7 cellular contexts compared by ENCODE assay signal in the genomic region with DNA sequence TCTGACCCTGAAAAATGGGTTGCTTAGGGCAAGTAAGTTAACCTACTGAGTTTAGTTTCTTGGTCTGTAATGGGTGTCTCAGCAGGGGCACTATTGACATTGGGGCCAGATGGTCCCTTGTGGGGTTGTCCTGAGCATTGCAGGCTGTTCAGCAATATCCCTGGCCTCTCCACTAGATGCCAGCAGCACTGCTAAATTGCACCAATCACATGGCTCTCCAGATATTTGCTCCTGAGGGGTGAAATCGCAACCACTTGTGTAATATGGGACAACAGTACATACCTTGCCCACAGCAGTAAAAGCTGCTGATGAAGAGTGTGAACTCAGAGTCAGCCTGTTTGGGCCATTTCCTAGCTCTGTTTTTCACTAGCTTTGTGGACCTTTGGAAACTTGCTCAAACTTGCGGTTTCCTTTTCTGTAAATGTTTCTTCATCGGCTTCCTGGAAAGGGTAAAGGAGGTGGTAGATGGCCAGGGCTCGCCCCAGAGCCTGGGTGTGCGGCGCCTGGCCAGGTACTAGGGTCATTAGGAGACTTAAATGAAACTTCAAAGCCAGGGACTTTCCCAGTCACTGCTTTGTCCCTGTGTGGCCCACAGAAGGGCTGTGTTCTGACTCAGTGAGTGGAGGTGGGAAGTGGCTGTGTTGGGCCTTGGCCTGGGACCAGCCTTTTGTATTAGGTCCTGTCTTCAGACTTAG. TPM values are rescaled to one million over a fixed set of nuclear protein-coding genes. Genes with fewer than 3 reads are reported as not detected.
DNase-seq lines count a peak whose midpoint lies in the region; ATAC-seq and TF ChIP-seq lines count a peak whose summit lies in the region.

No MANE protein-coding gene starts in this region.

- H3K4me3 Mint-ChIP-seq in memory B cell (no peak overlapping the region), type B pancreatic cell (no peak overlapping the region)

- DNase-seq in G401 (ENCODE audit: low spot score) (peak; percentile 23), SW480 (ENCODE audit: low spot score) (peak; percentile 75), dermis microvascular lymphatic vessel endothelial cell (ENCODE audit: low read depth in 2 of 2) (peak; percentile 40 to 72), memory B cell (ENCODE audit: low spot score in 2 of 2) (no peak), type B pancreatic cell (ENCODE audit: extremely low spot score, unreplicated experiment) (no peak)

- H3K27ac Mint-ChIP-seq in memory B cell = peak overlapping the region; percentile 65
- peak overlapping the region; percentile 53 for H3K27ac Mint-ChIP-seq in type B pancreatic cell

- peak; percentile 57 for TF ChIP-seq CTCF in type B pancreatic cell (conservative IDR thresholded peaks at IDR 0.05)

- H3K36me3 Mint-ChIP-seq in memory B cell (peaks cover 56% of the 10 kb centered on the region), type B pancreatic cell (no peaks in the 10 kb centered on the region)

- H3K4me1 Mint-ChIP-seq in memory B cell = peaks cover 11% of the 10 kb centered on the region
- H3K4me1 Mint-ChIP-seq in type B pancreatic cell (ENCODE audit: unreplicated experiment) = no peaks in the 10 kb centered on the region

- H3K27me3 Mint-ChIP-seq in memory B cell = no peaks in the 10 kb centered on the region
- peaks cover 25% of the 10 kb centered on the region for H3K27me3 Mint-ChIP-seq in type B pancreatic cell

- in situ Hi-C loops in G401 (cut with HindIII; ENCODE audit: low sequenced_read_pairs) = no loop called here

- H3K9me3 Mint-ChIP-seq in memory B cell = no peaks in the 10 kb centered on the region
- no peaks in the 10 kb centered on the region for H3K9me3 Mint-ChIP-seq in type B pancreatic cell

- ATAC-seq in GM19455 (IDR thresholded peaks at IDR 0.05; ENCODE audit: unreplicated experiment) (peak; percentile 69), HG03521 (IDR thresholded peaks at IDR 0.05; ENCODE audit: unreplicated experiment) (peak; percentile 63), memory B cell (ENCODE audit: low read depth) (peak; percentile 57)

RNA-seq across cellular contexts. Expression of gene NCF4, which starts 13.0 kb away (rescaled TPM):
- not detected in 2 replicates for total RNA-seq in G401 (2014; rRNA removed; shearing (Covaris generic))
- 0.13 TPM in 1 of 2 replicates, not detected in the other for total RNA-seq in dermis microvascular lymphatic vessel endothelial cell
- total RNA-seq in type B pancreatic cell (ENCODE audit: low replicate concordance) = 0.59 TPM in 1 of 2 replicates, not detected in the other

RNA-seq across cellular contexts. Expression of gene CSF2RB, which starts 39.7 kb away (rescaled TPM):
- not detected in 2 replicates for total RNA-seq in G401 (2014; rRNA removed; shearing (Covaris generic))
- total RNA-seq in dermis microvascular lymphatic vessel endothelial cell = 2.8 and 7.1 TPM in 2 replicates
- total RNA-seq in type B pancreatic cell (ENCODE audit: low replicate concordance) = 0.72 and 1.6 TPM in 2 replicates

RNA-seq across cellular contexts. Expression of gene PVALB, which starts 56.9 kb away (rescaled TPM):
- total RNA-seq in G401 (2014; rRNA removed; shearing (Covaris generic)) = not detected in 2 replicates
- not detected in 2 replicates for total RNA-seq in dermis microvascular lymphatic vessel endothelial cell
- 0.75 TPM in 1 of 2 replicates, not detected in the other for total RNA-seq in type B pancreatic cell (ENCODE audit: low replicate concordance)

Comparison
In these comparisons a context has a peak if more than half of its experiments do, and no peak if none do; other contexts are left out.
1. DNase-seq: peak in G401 (single experiment), SW480 (single experiment) and dermis microvascular lymphatic vessel endothelial cell (2 of 2); none in memory B cell (0 of 2) and type B pancreatic cell (single experiment).
2. Peak in every context shown above with its lines, with median percentiles within 50 percentile points of each other: ATAC-seq.